Comparison of ENCODE assay signal across 8 cellular contexts in genomic region chrX:68827848-68828562, GRCh38. TPM values are rescaled to one million over a fixed set of nuclear protein-coding genes. Genes with fewer than 3 reads are reported as not detected.
DNase-seq lines count a peak whose midpoint lies in the region; ATAC-seq, FAIRE-seq and TF ChIP-seq lines count a peak whose summit lies in the region.

No MANE protein-coding gene starts in this region.

- no peaks in the 10 kb centered on the region for H3K9me3 Mint-ChIP-seq in neural crest cell

- in situ Hi-C loops in IMR-90 (cut with MboI; ENCODE audit: low sequenced_read_pairs), result loop anchor here (5.0 to 25.0 kb wide), 3 partner anchors 209 to 557 kb away; no protein-coding TSS in a partner anchor

- dilution Hi-C loops in IMR-90 (cut with HindIII; ENCODE audit: low sequenced_read_pairs, unreplicated experiment), result no loop called here

- peaks cover 2 to 8% of the 10 kb centered on the region in 2 experiments; a peak in 3 of 4 replicates for H3K79me1 ChIP-seq in IMR-90 (ENCODE audit: low read depth in 1 of 2, low read length in 2 of 2)

- no TSS peak for BruUV-seq in IMR-90 (replicated peaks; lab: Mats Ljungman, UMichigan)

- ATAC-seq in GM18502 (IDR thresholded peaks at IDR 0.05; ENCODE audit: poor library complexity, unreplicated experiment) (peak; percentile 34), IMR-90 (ENCODE audit: low read depth) (peak; percentile 28)
- peak; percentile 32 for ATAC-seq in stimulated activated naive CD8-positive, alpha-beta T cell treated with anti-CD3 and anti-CD28 coated beads, Interleukin-15, Interleukin-2, amounts not matched to agents 100 U/mL and 50 U/mL, for 24 hours

- 0 out of 2 replicates have a peak overlapping the region, but pooled peaks have one; percentile 2 for H3K9ac ChIP-seq in IMR-90 (ENCODE audit: low read depth, low read length)

- peak; percentile 76 for DNase-seq in IMR-90
- DNase-seq in RPMI8226, result peak; percentile 75
- peak; percentile 60 for DNase-seq in activated effector memory CD4-positive, alpha-beta T cell treated with Interleukin-2 at 50 U/mL for 16 hours
- peak; percentile 81 for DNase-seq in fibroblast of villous mesenchyme (ENCODE audit: low read depth)
- peak; percentile 85 for DNase-seq in neural crest cell (ENCODE audit: low read depth, low spot score)
- peak; percentile 80 for DNase-seq in stimulated activated naive CD8-positive, alpha-beta T cell treated with anti-CD3 and anti-CD28 coated beads, Interleukin-15, Interleukin-2, amounts not matched to agents 100 U/mL and 50 U/mL, for 24 hours

- peaks cover 2% of the 10 kb centered on the region for H3K36me3 Mint-ChIP-seq in neural crest cell (ENCODE audit: low read depth)

- H3K36me3 ChIP-seq in IMR-90 (ENCODE audit: control insufficient read depth, insufficient read depth, low read length), result no peaks in the 10 kb centered on the region

- H3K9me1 ChIP-seq in IMR-90 (ENCODE audit: insufficient read depth, low read length), result no peaks in the 10 kb centered on the region

- H4K91ac ChIP-seq in IMR-90 (ENCODE audit: insufficient read depth, low read depth, low read length), result no peak overlapping the region; the same call in 1 of the 2 replicates

- FAIRE-seq in A204.1 (lab: Jason Lieb, UNC), result peak; percentile 49

- peaks cover 3% of the 10 kb centered on the region; the same call in 1 of the 2 replicates for H3K4me1 ChIP-seq in IMR-90 (ENCODE audit: control insufficient read depth, insufficient read depth, low read length)

- TF ChIP-seq CTCF in IMR-90 (conservative IDR thresholded peaks at IDR 0.05; ENCODE audit: low read depth, low read length) (peak; percentile 88), fibroblast of villous mesenchyme (IDR thresholded peaks at IDR 0.05; ENCODE audit: insufficient read depth, low read depth, low read length) (peak; percentile 83), neural crest cell (conservative IDR thresholded peaks at IDR 0.05) (peak; percentile 83)

- no peaks in the 10 kb centered on the region for H3K9me3 ChIP-seq in IMR-90 (ENCODE audit: control insufficient read depth, insufficient read depth, low read length)

- no peak overlapping the region for H2BK120ac ChIP-seq in IMR-90 (ENCODE audit: low read depth, low read length)

- H3K4me3 Mint-ChIP-seq in neural crest cell, result peak overlapping the region; percentile 98

- H2AK5ac ChIP-seq in IMR-90 (ENCODE audit: low read depth, low read length), result no peak overlapping the region

- H3K56ac ChIP-seq in IMR-90 (ENCODE audit: extremely low read depth, insufficient read depth, low read length), result peak overlapping the region; percentile 19; the same call in 1 of the 2 replicates

- no peak overlapping the region for H2BK20ac ChIP-seq in IMR-90 (ENCODE audit: low read depth, low read length)

- H3K27me3 Mint-ChIP-seq in neural crest cell (ENCODE audit: low read depth), result peaks cover 2% of the 10 kb centered on the region

- H3K27ac Mint-ChIP-seq in neural crest cell (ENCODE audit: unreplicated experiment), result no peak overlapping the region

- H3K27ac ChIP-seq in IMR-90 (ENCODE audit: insufficient read depth, low read length), result no peak overlapping the region

- TF ChIP-seq RAD21 in IMR-90 (IDR thresholded peaks at IDR 0.05; ENCODE audit: low read length), result peak; percentile 95

- H3K4me3 ChIP-seq in IMR-90 (ENCODE audit: insufficient read depth, low read depth, low read length), result peak overlapping the region; percentile 26
- peak overlapping the region; percentile 29 for H3K4me3 ChIP-seq in fibroblast of villous mesenchyme (ENCODE audit: low read depth, low read length)

- CTCF ChIA-PET in IMR-90 (lab: Yijun Ruan, JAX), result interaction anchor here (0.7 to 3.2 kb wide), 14 partner anchors 9 to 465 kb away, joined by 3 to 19 read pairs (median 4); no protein-coding TSS in a partner anchor

- H2BK5ac ChIP-seq in IMR-90 (ENCODE audit: low read depth, low read length, poor library complexity, severe bottlenecking), result no peak overlapping the region

- no peak overlapping the region for H3K18ac ChIP-seq in IMR-90 (ENCODE audit: low read depth, low read length)

- H4K5ac ChIP-seq in IMR-90 (ENCODE audit: low read depth, low read length), result no peak overlapping the region; the same call in 1 of the 2 replicates

- H4K20me1 ChIP-seq in IMR-90 (ENCODE audit: insufficient read depth, low read length), result peaks cover 4% of the 10 kb centered on the region; the same call in 1 of the 2 replicates

- TF ChIP-seq POLR2A in IMR-90 (IDR thresholded peaks at IDR 0.05; ENCODE audit: low read depth, low read length), result 0 out of 2 replicates have a peak, but pooled peaks have one; percentile 28

- no peak overlapping the region for H4K8ac ChIP-seq in IMR-90 (ENCODE audit: low read depth in 2 of 2, low read length in 2 of 2)

- H3K27me3 ChIP-seq in IMR-90 (ENCODE audit: control insufficient read depth, insufficient read depth, low read length), result peaks cover 17% of the 10 kb centered on the region

- H3K4ac ChIP-seq in IMR-90 (ENCODE audit: low read depth, low read length), result no peak overlapping the region

- peaks cover 26% of the 10 kb centered on the region for H3K4me1 Mint-ChIP-seq in neural crest cell

- intact Hi-C loops in IMR-90 (cut with micrococcal nuclease), result loop anchor here (1.0 to 2.0 kb wide), 5 partner anchors 171 to 394 kb away; partner anchors contain the start of gene PJA1

- no peak overlapping the region for H3K14ac ChIP-seq in IMR-90 (replicated peaks; ENCODE audit: low read depth, low read length)

- 36% methylated on average over 9 of the region's 32 CpGs; no CpG with 5 or more reads in 1 of the 2 experiments for WGBS in IMR-90 (ENCODE audit: extremely low coverage in 2 of 2, insufficient read length in 1 of 2), 2 experiments

- POLR2A ChIA-PET in IMR-90 (lab: Charles Lee; ENCODE audit: unreplicated experiment), result interaction anchor here (0.9 to 1.0 kb wide), 2 partner anchors 119 to 162 kb away, joined by 3 to 4 read pairs; no protein-coding TSS in a partner anchor

- peak overlapping the region; percentile 89 for H2AFZ ChIP-seq in IMR-90 (replicated peaks; ENCODE audit: low read length, poor library complexity)

- peak overlapping the region; percentile 58 for H2AK9ac ChIP-seq in IMR-90 (replicated peaks; ENCODE audit: low read depth, low read length, poor library complexity)

- no peak overlapping the region for H2BK15ac ChIP-seq in IMR-90 (ENCODE audit: low read depth, low read length)

- H3K4me2 ChIP-seq in IMR-90 (ENCODE audit: low read depth, low read length), result peak overlapping the region; percentile 55

- H3K23ac ChIP-seq in IMR-90 (ENCODE audit: low read depth, low read length), result peak overlapping the region; percentile 51; the same call in 1 of the 2 replicates

TF ChIP-seq in IMR-90, 13 proteins besides CTCF, POLR2A, EP300 and RAD21:
- peak; percentile 24; the same call in 1 of the 2 replicates for TF ChIP-seq MAZ (IDR thresholded peaks at IDR 0.05; ENCODE audit: borderline replicate concordance, low read depth, low read length)
- TF ChIP-seq SMC3 (IDR thresholded peaks at IDR 0.05; ENCODE audit: low read depth, low read length), result peak; percentile 96
- no peak for TF ChIP-seq CEBPB (IDR thresholded peaks at IDR 0.05; ENCODE audit: low read depth, low read length)

RNA-seq across cellular contexts. Expression of gene EFNB1, which starts 0.8 kb away (rescaled TPM):
- total RNA-seq in IMR-90 (2012; rRNA removed), result 17.8 and 17.9 TPM in 2 replicates
- polyA plus RNA-seq in IMR-90 (2012; rRNA removed), result 26.8 and 28.9 TPM in 2 replicates
- polyA plus RNA-seq in IMR-90 (2012; cell fraction: cytosol; rRNA removed), result 21.0 and 40.2 TPM in 2 replicates
- 20.1 and 22.0 TPM in 2 replicates for polyA plus RNA-seq in IMR-90 (2012; cell fraction: nucleus; rRNA removed; ENCODE audit: low replicate concordance)
- total RNA-seq in fibroblast of villous mesenchyme, result 10.6 and 24.6 TPM in 2 replicates
- 32.9 and 33.8 TPM in 2 replicates for total RNA-seq in neural crest cell
